Comparison of ENCODE assay signal across 16 cellular contexts in genomic region chr7:127780489-127780888, GRCh38.
DNase-seq lines count a peak whose midpoint lies in the region; TF ChIP-seq lines count a peak whose summit lies in the region.
"Had no signal": no experiment of that assay in that cellular context is flagged by ENCODE, and none has a peak within 500 bp of the region (broad histone marks: within the 10 kb centered on the region; RNA-seq: fewer than 3 reads in every experiment).

No MANE protein-coding gene starts in this region.

- H3K4me1 Mint-ChIP-seq in CD14-positive monocyte = peaks cover 65% of the 10 kb centered on the region

- intact Hi-C loops in CD14-positive monocyte (cut with micrococcal nuclease) = no loop called here

- H3K27ac ChIP-seq in Karpas-422 (ENCODE audit: low read length) = peak overlapping the region; percentile 92
- H3K27ac ChIP-seq: GM23248 had no signal

- peaks cover 96% of the 10 kb centered on the region for H3K79me2 ChIP-seq in Karpas-422 (ENCODE audit: low read length)

- no peaks in the 10 kb centered on the region for H3K9me2 ChIP-seq in Karpas-422 (replicated peaks; ENCODE audit: insufficient read depth, low read length)

- H2AFZ ChIP-seq in Karpas-422 (ENCODE audit: low read length) = no peak overlapping the region
- H2AFZ ChIP-seq: GM23248 had no signal

- H4K20me1 ChIP-seq in Karpas-422 (ENCODE audit: insufficient read depth, low read depth, low read length) = no peaks in the 10 kb centered on the region

- no peaks in the 10 kb centered on the region for H3K27me3 Mint-ChIP-seq in CD14-positive monocyte (ENCODE audit: low read depth in 3 of 3)
- H3K27me3 Mint-ChIP-seq: B cell; CD4-positive, alpha-beta memory T cell had no signal

- in situ Hi-C loops in ACHN (cut with HindIII; ENCODE audit: low pct_ligation_motif_present, low pct_unique_long_range_greater_than_20kb, low sequenced_read_pairs) = no loop called here

- no peak for TF ChIP-seq CTCF in CD14-positive monocyte (IDR thresholded peaks at IDR 0.05)

- H3K36me3 Mint-ChIP-seq in CD14-positive monocyte = peaks cover 6 to 8% of the 10 kb centered on the region in 2 donors

- H3K27ac Mint-ChIP-seq in CD14-positive monocyte = peak overlapping the region; percentile 50 to 89 (median 81)
- H3K27ac Mint-ChIP-seq: B cell; CD4-positive, alpha-beta memory T cell had no signal

- no peak overlapping the region for H3K4me3 ChIP-seq in Karpas-422 (ENCODE audit: low read length)
- H3K4me3 ChIP-seq: GM23248 had no signal

- no peak overlapping the region for H3K4me3 Mint-ChIP-seq in CD14-positive monocyte
- H3K4me3 Mint-ChIP-seq: B cell; CD4-positive, alpha-beta memory T cell had no signal

- H3K9me3 Mint-ChIP-seq in CD14-positive monocyte = no peaks in the 10 kb centered on the region
- H3K9me3 Mint-ChIP-seq: CD4-positive, alpha-beta memory T cell had no signal

- peaks cover 80% of the 10 kb centered on the region for H3K4me1 ChIP-seq in Karpas-422 (ENCODE audit: low read length)

- no peaks in the 10 kb centered on the region for H3K27me3 ChIP-seq in Karpas-422 (ENCODE audit: low read length)

- H3K9ac ChIP-seq in Karpas-422 (ENCODE audit: low read length) = no peak overlapping the region
- H3K9ac ChIP-seq: GM23248 had no signal

- no peaks in the 10 kb centered on the region; the same call in 1 of the 2 replicates for H3K36me3 ChIP-seq in Karpas-422 (ENCODE audit: insufficient read depth, low read length)

- DNase-seq in CD14-positive monocyte (ENCODE audit: low spot score) = no peak
- DNase-seq in Karpas-422 = no peak
- peak; percentile 69 for DNase-seq in globus pallidus (ENCODE audit: low spot score)
- DNase-seq in pons (ENCODE audit: low spot score) = peak; percentile 94
- DNase-seq in activated gamma-delta T cell (lab: John Stamatoyannopoulos, UW) = no peak
- DNase-seq in SW 1271 (lab: John Stamatoyannopoulos, UW) = no peak
- DNase-seq in NK-92 (lab: John Stamatoyannopoulos, UW; ENCODE audit: unreplicated experiment) = no peak
- no peak for DNase-seq in ACHN
- DNase-seq: C1 segment of cervical spinal cord; CD4-positive, alpha-beta memory T cell; COR-L47; DMS153; DMS79 treated with DMSO at 0.1 percent for 48 hours; EL; GM23248 had no signal

- peak overlapping the region; percentile 58 for H3K4me2 ChIP-seq in Karpas-422 (ENCODE audit: low read depth, low read length, poor library complexity, severe bottlenecking)

- H3K9me3 ChIP-seq in Karpas-422 (ENCODE audit: low read length) = no peaks in the 10 kb centered on the region

Comparison
In these comparisons a context has a peak if more than half of its experiments do, and no peak if none do; other contexts are left out.
1. DNase-seq: peak in globus pallidus (single experiment) and pons (single experiment); none in CD14-positive monocyte (single experiment), Karpas-422 (single experiment), activated gamma-delta T cell (single experiment), SW 1271 (0 of 2), NK-92 (single experiment) and ACHN (single experiment).